21 cellular contexts compared by ENCODE assay signal in genomic region chr9:83429229-83429628, GRCh38.
"Had no signal": no experiment of that assay in that cellular context is flagged by ENCODE, and none has a peak within 500 bp of the region (broad histone marks: within the 10 kb centered on the region; RNA-seq: fewer than 3 reads in every experiment).

No MANE protein-coding gene starts in this region.

- H3K9me3 ChIP-seq: lower lobe of right lung, neutrophil, pancreas, right atrium auricular region, suprapubic skin had no signal

- H3K27me3 ChIP-seq: neutrophil, pancreas, right atrium auricular region, suprapubic skin had no signal

- H3K36me3 ChIP-seq: lower lobe of right lung, neutrophil, pancreas, right atrium auricular region, suprapubic skin had no signal

- H3K27ac ChIP-seq: coronary artery, lower lobe of right lung, neutrophil, pancreas, right atrium auricular region, suprapubic skin had no signal

- H3K4me2 ChIP-seq: smooth muscle cell had no signal

- DNase-seq: effector memory CD8-positive, alpha-beta T cell; erythroblast; head of caudate nucleus; left cardiac atrium; left ventricle myocardium superior; lower lobe of right lung; naive thymus-derived CD8-positive, alpha-beta T cell; pancreas; stimulated activated CD4-positive, alpha-beta T cell treated with anti-CD3 and anti-CD28 coated beads, Interleukin-12 subunit alpha, Interleukin-12 subunit beta, amount 100 ng/mL, for 4 hours; stimulated activated CD4-positive, alpha-beta T cell treated with anti-CD3 and anti-CD28 coated beads, Interleukin-1b, Interleukin-23, amount 100 ng/mL, for 48 hours; stimulated activated CD4-positive, alpha-beta T cell treated with anti-CD3 and anti-CD28 coated beads, Interleukin-4, amount 100 ng/mL, for 1 hour; stimulated activated CD8-positive, alpha-beta memory T cell treated with anti-CD3 and anti-CD28 coated beads, Interleukin-4, amount 100 ng/mL, for 48 hours; stimulated activated naive CD4-positive, alpha-beta T cell; stimulated activated naive CD8-positive, alpha-beta T cell treated with anti-CD3 and anti-CD28 coated beads, Interleukin-15, amount 100 ng/mL, for 72 hours; trophoblast cell had no signal

- H3K4me3 ChIP-seq: coronary artery, lower lobe of right lung, pancreas, right atrium auricular region, smooth muscle cell, suprapubic skin had no signal

- ATAC-seq: effector memory CD8-positive, alpha-beta T cell; left cardiac atrium; left ventricle myocardium superior; lower lobe of right lung; naive thymus-derived CD8-positive, alpha-beta T cell; pancreas; sciatic nerve; stimulated activated naive CD8-positive, alpha-beta T cell treated with anti-CD3 and anti-CD28 coated beads, Interleukin-15, amount 100 ng/mL, for 72 hours had no signal
